In the genomic region with DNA sequence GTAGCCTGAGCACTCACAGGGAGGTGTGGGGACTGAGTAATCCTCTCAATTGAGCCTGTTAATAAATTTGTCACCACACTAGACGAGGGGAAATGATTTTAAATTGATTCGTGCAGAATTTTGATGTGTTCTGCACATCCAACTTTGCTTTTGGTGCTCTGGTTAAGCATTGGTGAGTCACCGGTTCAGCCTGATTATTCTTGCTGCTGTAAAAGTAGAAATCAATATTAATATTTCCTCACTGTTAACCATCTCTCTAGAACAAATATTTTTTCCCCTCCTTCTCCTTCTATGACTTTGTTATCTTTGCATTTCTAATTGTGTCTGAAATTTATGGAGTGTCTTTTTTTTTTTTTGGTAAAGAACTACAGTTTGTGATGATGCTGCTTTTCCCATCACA, we compare ENCODE assay signal across 15 cellular contexts.
DNase-seq lines count a peak whose midpoint lies in the region; ATAC-seq and TF ChIP-seq lines count a peak whose summit lies in the region.
"Had no signal": no experiment of that assay in that cellular context is flagged by ENCODE, and none has a peak within 500 bp of the region (broad histone marks: within the 10 kb centered on the region; RNA-seq: fewer than 3 reads in every experiment).

No MANE protein-coding gene starts in this region.

- peak overlapping the region; percentile 31 for H3K27ac Mint-ChIP-seq in Calu3 (ENCODE audit: unreplicated experiment)
- H3K27ac Mint-ChIP-seq: CD4-positive, alpha-beta T cell had no signal

- no peak overlapping the region for H3K4me3 ChIP-seq in A673 (ENCODE audit: low read depth, low read length, poor library complexity, severe bottlenecking)
- no peak overlapping the region for H3K4me3 ChIP-seq in RWPE2 (ENCODE audit: severe bottlenecking)
- H3K4me3 ChIP-seq in parathyroid adenoma (ENCODE audit: low read depth, low read length): no peak overlapping the region
- H3K4me3 ChIP-seq: HAP-1 had no signal

- intact Hi-C loops in A673 (cut with micrococcal nuclease; ENCODE audit: unreplicated experiment): no loop called here
- intact Hi-C loops in Calu3 (cut with micrococcal nuclease; ENCODE audit: unreplicated experiment): loop anchor here (2.0 to 5.0 kb wide), 2 partner anchors 195 to 459 kb away; no protein-coding TSS in a partner anchor

- no peaks in the 10 kb centered on the region for H3K79me2 ChIP-seq in parathyroid adenoma

- H3K9ac ChIP-seq in parathyroid adenoma: no peak overlapping the region

- DNase-seq in A673 (ENCODE audit: low spot score): peak; percentile 15
- peak; percentile 28 for DNase-seq in Calu3
- DNase-seq in RWPE2 (ENCODE audit: low spot score): no peak
- DNase-seq in NCI-H524 treated with DMSO at 0.1 percent for 48 hours (lab: John Stamatoyannopoulos, UW): no peak
- DNase-seq: AML-193; Caco-2; CD4-positive, alpha-beta T cell; DMS153; DMS79; GDM1 had no signal

- peaks cover 17% of the 10 kb centered on the region for H3K4me1 ChIP-seq in A673 (ENCODE audit: insufficient read depth, low read length, poor library complexity, severe bottlenecking)
- H3K4me1 ChIP-seq in RWPE2 (ENCODE audit: insufficient read depth, poor library complexity, severe bottlenecking): peaks cover 4% of the 10 kb centered on the region
- peaks cover 26% of the 10 kb centered on the region for H3K4me1 ChIP-seq in parathyroid adenoma
- H3K4me1 ChIP-seq: Caco-2, HAP-1 had no signal

- no TSS peak for BruUV-seq in A673 (replicated peaks; lab: Mats Ljungman, UMichigan)
- BruUV-seq in Calu3 (replicated peaks; lab: Mats Ljungman, UMichigan): no TSS peak

- H3K9me3 ChIP-seq in A673 (ENCODE audit: low read depth, low read length, poor library complexity, severe bottlenecking): no peaks in the 10 kb centered on the region
- H3K9me3 ChIP-seq in RWPE2 (ENCODE audit: severe bottlenecking): no peaks in the 10 kb centered on the region
- no peaks in the 10 kb centered on the region for H3K9me3 ChIP-seq in parathyroid adenoma (ENCODE audit: control insufficient read depth, low read length)
- H3K9me3 ChIP-seq: Caco-2, HAP-1 had no signal

- H3K36me3 Mint-ChIP-seq in Calu3 (ENCODE audit: insufficient read depth, unreplicated experiment): peaks cover 7% of the 10 kb centered on the region

- TF ChIP-seq CTCF in A673 (conservative IDR thresholded peaks at IDR 0.05; ENCODE audit: low read depth, low read length): no peak
- no peak for TF ChIP-seq CTCF in Calu3 (IDR thresholded peaks at IDR 0.05; ENCODE audit: unreplicated experiment)
- no peak for TF ChIP-seq CTCF in RWPE2 (IDR thresholded peaks at IDR 0.05; ENCODE audit: poor library complexity, severe bottlenecking)
- TF ChIP-seq CTCF in parathyroid adenoma (IDR thresholded peaks at IDR 0.05): no peak

- peak overlapping the region; percentile 14 for H2AFZ ChIP-seq in parathyroid adenoma

- H3K4me2 ChIP-seq in parathyroid adenoma (ENCODE audit: low read length): no peak overlapping the region

- peaks cover 52% of the 10 kb centered on the region for H3K27me3 Mint-ChIP-seq in Calu3 (ENCODE audit: unreplicated experiment)
- H3K27me3 Mint-ChIP-seq: CD4-positive, alpha-beta T cell had no signal

- H3K27ac ChIP-seq in A673 (ENCODE audit: low read depth, low read length, poor library complexity, severe bottlenecking): no peak overlapping the region
- peak overlapping the region; percentile 55 for H3K27ac ChIP-seq in RWPE2 (ENCODE audit: poor library complexity, severe bottlenecking)
- peak overlapping the region; percentile 1 for H3K27ac ChIP-seq in parathyroid adenoma
- H3K27ac ChIP-seq: C4-2B had no signal

- peak overlapping the region; percentile 38 for H3K4me3 Mint-ChIP-seq in Calu3 (ENCODE audit: low read depth, unreplicated experiment)
- H3K4me3 Mint-ChIP-seq: CD4-positive, alpha-beta T cell had no signal

- CTCF ChIA-PET in A673 (lab: Charles Lee) (no interaction called here), Calu3 (lab: Charles Lee) (interaction anchor here (0.6 kb wide), 1 partner anchor 699 kb away, joined by 4 read pairs; no protein-coding TSS in a partner anchor)

- ATAC-seq in RWPE2 (ENCODE audit: low read depth): no peak
- ATAC-seq in GM21717 (IDR thresholded peaks at IDR 0.05; ENCODE audit: unreplicated experiment): no peak
- ATAC-seq in HG03460 (IDR thresholded peaks at IDR 0.05; ENCODE audit: unreplicated experiment): no peak

- H3K27me3 ChIP-seq in A673 (replicated peaks; ENCODE audit: insufficient read depth, low read depth, low read length, poor library complexity) (no peaks in the 10 kb centered on the region), RWPE2 (ENCODE audit: insufficient read depth, poor library complexity, severe bottlenecking) (no peaks in the 10 kb centered on the region), parathyroid adenoma (ENCODE audit: control insufficient read depth, insufficient read depth, low read length) (no peaks in the 10 kb centered on the region)

- POLR2A ChIA-PET in A673 (lab: Charles Lee; ENCODE audit: low non-redundant PET): no interaction called here

- H3K36me3 ChIP-seq in A673 (ENCODE audit: insufficient read depth, low read length, poor library complexity, severe bottlenecking) (no peaks in the 10 kb centered on the region), RWPE2 (ENCODE audit: low read depth) (no peaks in the 10 kb centered on the region), parathyroid adenoma (ENCODE audit: control insufficient read depth, insufficient read depth, low read length) (no peaks in the 10 kb centered on the region)
- H3K36me3 ChIP-seq: HAP-1 had no signal

- H3K9me3 Mint-ChIP-seq in Calu3 (ENCODE audit: low read depth, unreplicated experiment): no peaks in the 10 kb centered on the region
- H3K9me3 Mint-ChIP-seq: CD4-positive, alpha-beta T cell had no signal

- peaks cover 39% of the 10 kb centered on the region for H3K4me1 Mint-ChIP-seq in Calu3 (ENCODE audit: low read depth, unreplicated experiment)

Comparison
In these comparisons a context has a peak if more than half of its experiments do, and no peak if none do; other contexts are left out.
1. DNase-seq: peak in A673 (single experiment) and Calu3 (single experiment); none in RWPE2 (single experiment) and NCI-H524 treated with DMSO at 0.1 percent for 48 hours (single experiment).